26 cellular contexts compared by ENCODE assay signal in the genomic region with DNA sequence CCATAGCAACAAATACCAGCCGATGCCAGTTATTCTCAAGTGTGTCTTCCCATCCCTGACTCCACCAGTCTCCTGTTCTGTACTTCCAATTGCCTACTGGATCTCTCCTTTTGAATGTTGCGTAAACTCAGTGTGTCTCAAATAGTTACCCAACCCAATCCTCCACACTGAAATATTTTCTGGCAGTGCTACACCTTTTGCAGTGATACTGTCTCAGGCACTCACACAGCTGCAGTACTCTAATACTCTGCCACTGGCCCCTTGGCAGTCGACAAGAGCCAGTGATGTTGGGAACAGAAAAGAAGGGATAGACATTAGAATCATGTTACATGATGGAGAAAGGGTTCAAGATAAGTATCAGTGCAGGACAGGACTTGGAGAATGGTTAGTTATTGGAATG.
"Had no signal": no experiment of that assay in that cellular context is flagged by ENCODE, and none has a peak within 500 bp of the region (broad histone marks: within the 10 kb centered on the region; RNA-seq: fewer than 3 reads in every experiment).

No MANE protein-coding gene starts in this region.

- H3K4me1 ChIP-seq: adrenal gland, foreskin keratinocyte, gastrocnemius medialis had no signal

- H3K27ac ChIP-seq: adrenal gland, brain microvascular endothelial cell, coronary artery, dorsolateral prefrontal cortex, foreskin keratinocyte, gastrocnemius medialis, heart left ventricle had no signal

- ATAC-seq: activated CD4-positive, alpha-beta T cell treated with anti-CD3 and anti-CD28 coated beads for 36 hours; activated CD8-positive, alpha-beta memory T cell treated with anti-CD3 and anti-CD28 coated beads, Interleukin-2, amount 10 ng/mL, durations not matched to agents 7 days and 5 days; activated CD8-positive, alpha-beta T cell treated with anti-CD3 and anti-CD28 coated beads, Interleukin-2, amount 10 ng/mL, durations not matched to agents 7 days and 5 days; activated naive CD8-positive, alpha-beta T cell treated with anti-CD3 and anti-CD28 coated beads, Interleukin-2, amount 50 U/mL, for 24 hours; esophagus mucosa; foreskin keratinocyte; heart left ventricle; T-helper 17 cell had no signal

- H3K36me3 ChIP-seq: adrenal gland, brain microvascular endothelial cell, gastrocnemius medialis, heart left ventricle had no signal

- H3K4me3 ChIP-seq: adrenal gland, coronary artery, dorsolateral prefrontal cortex, gastrocnemius medialis, heart left ventricle had no signal

- H3K27me3 ChIP-seq: adrenal gland, brain microvascular endothelial cell, dorsolateral prefrontal cortex, foreskin keratinocyte, gastrocnemius medialis, heart left ventricle had no signal

- DNase-seq: activated CD4-positive, alpha-beta memory T cell treated with anti-CD3 and anti-CD28 coated beads for 36 hours; activated CD4-positive, alpha-beta T cell treated with anti-CD3 and anti-CD28 coated beads for 36 hours; activated CD4-positive, CD25-positive, alpha-beta regulatory T cell; activated CD4-positive, CD25-positive, alpha-beta regulatory T cell treated with anti-CD3 and anti-CD28 coated beads, Interleukin-2, amount 50 U/mL, for 72 hours; activated CD8-positive, alpha-beta memory T cell treated with anti-CD3 and anti-CD28 coated beads, Interleukin-2, amount 10 ng/mL, durations not matched to agents 7 days and 5 days; activated CD8-positive, alpha-beta memory T cell treated with anti-CD3 and anti-CD28 coated beads, Interleukin-2, amount 50 U/mL, for 4 hours; activated CD8-positive, alpha-beta T cell treated with anti-CD3 and anti-CD28 coated beads, Interleukin-2, amount 10 ng/mL, durations not matched to agents 7 days and 5 days; activated effector memory CD4-positive, alpha-beta T cell treated with anti-CD3 and anti-CD28 coated beads, Interleukin-2, amount 50 U/mL, for 16 hours; activated naive CD4-positive, alpha-beta T cell treated with anti-CD3 and anti-CD28 coated beads for 36 hours; activated naive CD8-positive, alpha-beta T cell treated with anti-CD3 and anti-CD28 coated beads for 36 hours; activated naive CD8-positive, alpha-beta T cell treated with anti-CD3 and anti-CD28 coated beads, Interleukin-2, amount 50 U/mL, for 24 hours; activated T-cell treated with anti-CD3 and anti-CD28 coated beads, Interleukin-2, amount 50 U/mL, for 1 hour; activated T-cell treated with anti-CD3 and anti-CD28 coated beads, Interleukin-2, amount 50 U/mL, for 48 hours; adrenal gland; brain microvascular endothelial cell; dorsolateral prefrontal cortex; effector memory CD4-positive, alpha-beta T cell; endodermal cell; foreskin keratinocyte; gastrocnemius medialis; glutamatergic neuron; heart left ventricle; T-helper 17 cell; T1000 had no signal

- H3K9me3 ChIP-seq: adrenal gland, gastrocnemius medialis, heart left ventricle had no signal
